In genomic region chr14:73802431-73803188, GRCh38 we compare ENCODE assay signal across 1 cellular context.
TF ChIP-seq lines count a peak whose summit lies in the region.

No MANE protein-coding gene starts in this region.

TF ChIP-seq in HepG2, 621 proteins besides CTCF, POLR2A, EP300 and RAD21 (continued from another document):
- TF ChIP-seq THAP9 (CRISPR knock-in tag; IDR thresholded peaks at IDR 0.05; ENCODE audit: borderline replicate concordance), result peak; percentile 74; the same call in 1 of the 2 replicates
- peak; percentile 77; the same call in 1 of the 2 replicates for TF ChIP-seq ZBTB38 (CRISPR knock-in tag; IDR thresholded peaks at IDR 0.05)
- TF ChIP-seq HOMEZ (CRISPR knock-in tag; IDR thresholded peaks at IDR 0.05; ENCODE audit: low read depth), result no peak
- no peak for TF ChIP-seq ZNF839 (CRISPR knock-in tag; IDR thresholded peaks at IDR 0.05; ENCODE audit: borderline replicate concordance)
- peak; percentile 56; the same call in 1 of the 2 replicates for TF ChIP-seq ZFP91 (CRISPR knock-in tag; IDR thresholded peaks at IDR 0.05; ENCODE audit: borderline replicate concordance)
- peak; percentile 68; the same call in 1 of the 2 replicates for TF ChIP-seq MYC (CRISPR knock-in tag; IDR thresholded peaks at IDR 0.05; ENCODE audit: borderline replicate concordance)
- TF ChIP-seq ZNF713 (CRISPR knock-in tag; IDR thresholded peaks at IDR 0.05), result no peak
- TF ChIP-seq ZFP36 (IDR thresholded peaks at IDR 0.05; ENCODE audit: borderline replicate concordance, low read depth, low read length, partially characterized antibody), result no peak
- no peak for TF ChIP-seq ZNF672 (CRISPR knock-in tag; IDR thresholded peaks at IDR 0.05)
- TF ChIP-seq FUBP1 (CRISPR knock-in tag; IDR thresholded peaks at IDR 0.05; ENCODE audit: borderline replicate concordance), result no peak
- TF ChIP-seq ATF7 (IDR thresholded peaks at IDR 0.05), result no peak
- no peak for TF ChIP-seq ATF7 (CRISPR knock-in tag; IDR thresholded peaks at IDR 0.05)
- peak; percentile 54; the same call in 1 of the 2 replicates for TF ChIP-seq PHF21A (CRISPR knock-in tag; IDR thresholded peaks at IDR 0.05)
- TF ChIP-seq ZGPAT (CRISPR knock-in tag; IDR thresholded peaks at IDR 0.05), result peak; percentile 45; the same call in 1 of the 2 replicates
- peak; percentile 32; the same call in 1 of the 2 replicates for TF ChIP-seq CEBPB (IDR thresholded peaks at IDR 0.05; ENCODE audit: borderline replicate concordance, low read depth, low read length)
- 0 out of 2 replicates have a peak, but pooled peaks have one; percentile 27 for TF ChIP-seq THAP7 (CRISPR knock-in tag; IDR thresholded peaks at IDR 0.05)
- TF ChIP-seq RARA (CRISPR knock-in tag; IDR thresholded peaks at IDR 0.05), result 0 out of 2 replicates have a peak, but pooled peaks have one; percentile 5
- peak; percentile 45 for TF ChIP-seq UBTF (CRISPR knock-in tag; IDR thresholded peaks at IDR 0.05)
- no peak for TF ChIP-seq ZSCAN29 (CRISPR knock-in tag; conservative IDR thresholded peaks at IDR 0.05)
- TF ChIP-seq STAT6 (CRISPR knock-in tag; IDR thresholded peaks at IDR 0.05; ENCODE audit: borderline replicate concordance), result no peak
